In the genomic region with DNA sequence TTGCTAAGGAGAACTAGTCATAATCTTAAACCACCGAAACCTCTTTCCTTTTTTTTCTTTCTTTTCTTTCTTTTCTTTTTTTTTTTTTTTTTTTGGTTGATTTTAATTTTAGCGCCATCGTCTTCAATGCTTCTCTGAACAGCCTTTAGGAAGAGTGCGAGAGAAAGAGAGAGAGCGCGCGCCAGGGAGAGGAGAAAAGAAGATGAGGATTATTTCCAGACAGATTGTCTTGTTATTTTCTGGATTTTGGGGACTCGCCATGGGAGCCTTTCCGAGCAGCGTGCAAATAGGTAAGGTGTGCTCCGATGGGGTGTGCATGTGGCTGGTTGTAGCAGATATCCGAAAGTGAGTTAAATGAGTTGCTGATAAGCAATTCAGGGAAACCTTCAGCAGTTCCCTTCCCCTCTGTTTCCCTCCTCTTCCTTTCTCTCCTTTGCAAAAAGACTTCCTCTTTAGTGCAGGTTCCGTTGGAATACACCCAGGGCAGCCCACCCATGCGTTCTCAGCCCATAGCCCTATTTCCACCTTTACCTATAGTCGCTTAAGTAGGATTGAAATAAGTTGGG, we compare ENCODE assay signal across 2 cellular contexts.
TF ChIP-seq lines count a peak whose summit lies in the region.

No MANE protein-coding gene starts in this region.

TF ChIP-seq in H1, 55 proteins besides CTCF, POLR2A, EP300 and RAD21:
- TF ChIP-seq, protein P1, sequence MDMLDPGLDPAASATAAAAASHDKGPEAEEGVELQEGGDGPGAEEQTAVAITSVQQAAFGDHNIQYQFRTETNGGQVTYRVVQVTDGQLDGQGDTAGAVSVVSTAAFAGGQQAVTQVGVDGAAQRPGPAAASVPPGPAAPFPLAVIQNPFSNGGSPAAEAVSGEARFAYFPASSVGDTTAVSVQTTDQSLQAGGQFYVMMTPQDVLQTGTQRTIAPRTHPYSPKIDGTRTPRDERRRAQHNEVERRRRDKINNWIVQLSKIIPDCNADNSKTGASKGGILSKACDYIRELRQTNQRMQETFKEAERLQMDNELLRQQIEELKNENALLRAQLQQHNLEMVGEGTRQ (IDR thresholded peaks at IDR 0.05; ENCODE audit: low read length), result no peak
- TF ChIP-seq CBX5 (IDR thresholded peaks at IDR 0.05; ENCODE audit: low read depth, low read length), result no peak
- TF ChIP-seq, protein P2, sequence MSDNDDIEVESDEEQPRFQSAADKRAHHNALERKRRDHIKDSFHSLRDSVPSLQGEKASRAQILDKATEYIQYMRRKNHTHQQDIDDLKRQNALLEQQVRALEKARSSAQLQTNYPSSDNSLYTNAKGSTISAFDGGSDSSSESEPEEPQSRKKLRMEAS (IDR thresholded peaks at IDR 0.05), result no peak
- no peak for TF ChIP-seq CHD2 (IDR thresholded peaks at IDR 0.05; ENCODE audit: low read length)

TF ChIP-seq in neural cell, 6 proteins besides CTCF, POLR2A, EP300 and RAD21:
- TF ChIP-seq MXI1 (conservative IDR thresholded peaks at IDR 0.05; ENCODE audit: poor library complexity, severe bottlenecking), result peak; percentile 32
- TF ChIP-seq, protein P3, sequence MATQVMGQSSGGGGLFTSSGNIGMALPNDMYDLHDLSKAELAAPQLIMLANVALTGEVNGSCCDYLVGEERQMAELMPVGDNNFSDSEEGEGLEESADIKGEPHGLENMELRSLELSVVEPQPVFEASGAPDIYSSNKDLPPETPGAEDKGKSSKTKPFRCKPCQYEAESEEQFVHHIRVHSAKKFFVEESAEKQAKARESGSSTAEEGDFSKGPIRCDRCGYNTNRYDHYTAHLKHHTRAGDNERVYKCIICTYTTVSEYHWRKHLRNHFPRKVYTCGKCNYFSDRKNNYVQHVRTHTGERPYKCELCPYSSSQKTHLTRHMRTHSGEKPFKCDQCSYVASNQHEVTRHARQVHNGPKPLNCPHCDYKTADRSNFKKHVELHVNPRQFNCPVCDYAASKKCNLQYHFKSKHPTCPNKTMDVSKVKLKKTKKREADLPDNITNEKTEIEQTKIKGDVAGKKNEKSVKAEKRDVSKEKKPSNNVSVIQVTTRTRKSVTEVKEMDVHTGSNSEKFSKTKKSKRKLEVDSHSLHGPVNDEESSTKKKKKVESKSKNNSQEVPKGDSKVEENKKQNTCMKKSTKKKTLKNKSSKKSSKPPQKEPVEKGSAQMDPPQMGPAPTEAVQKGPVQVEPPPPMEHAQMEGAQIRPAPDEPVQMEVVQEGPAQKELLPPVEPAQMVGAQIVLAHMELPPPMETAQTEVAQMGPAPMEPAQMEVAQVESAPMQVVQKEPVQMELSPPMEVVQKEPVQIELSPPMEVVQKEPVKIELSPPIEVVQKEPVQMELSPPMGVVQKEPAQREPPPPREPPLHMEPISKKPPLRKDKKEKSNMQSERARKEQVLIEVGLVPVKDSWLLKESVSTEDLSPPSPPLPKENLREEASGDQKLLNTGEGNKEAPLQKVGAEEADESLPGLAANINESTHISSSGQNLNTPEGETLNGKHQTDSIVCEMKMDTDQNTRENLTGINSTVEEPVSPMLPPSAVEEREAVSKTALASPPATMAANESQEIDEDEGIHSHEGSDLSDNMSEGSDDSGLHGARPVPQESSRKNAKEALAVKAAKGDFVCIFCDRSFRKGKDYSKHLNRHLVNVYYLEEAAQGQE (IDR thresholded peaks at IDR 0.05; ENCODE audit: borderline replicate concordance), result no peak
